ENCODE assay signal across 13 cellular contexts in genomic region chr7:69651101-69651590, GRCh38. TPM values are rescaled to one million over a fixed set of nuclear protein-coding genes. Genes with fewer than 3 reads are reported as not detected.
DNase-seq lines count a peak whose midpoint lies in the region; ATAC-seq and TF ChIP-seq lines count a peak whose summit lies in the region.
"Had no signal": no experiment of that assay in that cellular context is flagged by ENCODE, and none has a peak within 500 bp of the region (broad histone marks: within the 10 kb centered on the region; RNA-seq: fewer than 3 reads in every experiment).

No MANE protein-coding gene starts in this region.

- TF ChIP-seq POLR2A in uterus (IDR thresholded peaks at IDR 0.05): no peak

- no peak overlapping the region for H3K4me3 ChIP-seq in upper lobe of right lung
- no peak overlapping the region for H3K4me3 ChIP-seq in uterus
- H3K4me3 ChIP-seq: K562, skin epidermis had no signal

- H3K4me1 Mint-ChIP-seq in endothelial cell (ENCODE audit: unreplicated experiment): peaks cover 66% of the 10 kb centered on the region

- H3K9me3 Mint-ChIP-seq in endothelial cell (ENCODE audit: unreplicated experiment): no peaks in the 10 kb centered on the region

- H3K36me3 ChIP-seq in upper lobe of right lung: no peaks in the 10 kb centered on the region
- H3K36me3 ChIP-seq in uterus: no peaks in the 10 kb centered on the region

- no peak overlapping the region for H3K27ac ChIP-seq in upper lobe of right lung
- H3K27ac ChIP-seq in uterus: no peak overlapping the region
- H3K27ac ChIP-seq: skin epidermis had no signal

- H3K27me3 Mint-ChIP-seq in endothelial cell (ENCODE audit: unreplicated experiment): peaks cover 5% of the 10 kb centered on the region

- DNase-seq in stimulated activated CD8-positive, alpha-beta memory T cell treated with anti-CD3 and anti-CD28 coated beads, Interleukin-12 subunit alpha, Interleukin-12 subunit beta, amount 100 ng/mL, for 1 hour (ENCODE audit: low read depth): peak; percentile 6
- no peak for DNase-seq in stimulated activated CD8-positive, alpha-beta memory T cell treated with anti-CD3 and anti-CD28 coated beads, Interleukin-4, amount 100 ng/mL, for 48 hours
- DNase-seq in upper lobe of right lung: no peak
- DNase-seq in endothelial cell (ENCODE audit: low spot score): no peak
- no peak for DNase-seq in uterus
- DNase-seq in NCI-H1417 treated with DMSO at 0.1 percent for 48 hours (lab: John Stamatoyannopoulos, UW): no peak
- DNase-seq: mammary epithelial cell; OCI-M1; stimulated activated naive CD4-positive, alpha-beta T cell treated with Interleukin-2 at 50 U/mL for 16 hours had no signal

- no peak overlapping the region for H3K27ac Mint-ChIP-seq in endothelial cell (ENCODE audit: unreplicated experiment)

- peaks cover 23% of the 10 kb centered on the region for H3K4me1 ChIP-seq in upper lobe of right lung
- no peaks in the 10 kb centered on the region for H3K4me1 ChIP-seq in uterus

- H3K4me3 Mint-ChIP-seq in endothelial cell (ENCODE audit: unreplicated experiment): no peak overlapping the region

- H3K36me3 Mint-ChIP-seq in endothelial cell (ENCODE audit: low read depth, unreplicated experiment): peaks cover 7% of the 10 kb centered on the region

- TF ChIP-seq CTCF in upper lobe of right lung (IDR thresholded peaks at IDR 0.05) (no peak), endothelial cell (IDR thresholded peaks at IDR 0.05; ENCODE audit: unreplicated experiment) (no peak), uterus (IDR thresholded peaks at IDR 0.05) (no peak)

- H3K27me3 ChIP-seq in upper lobe of right lung: no peaks in the 10 kb centered on the region
- no peaks in the 10 kb centered on the region for H3K27me3 ChIP-seq in uterus

- H3K9me3 ChIP-seq in upper lobe of right lung (no peaks in the 10 kb centered on the region), uterus (no peaks in the 10 kb centered on the region)

- ATAC-seq in HG02588 (IDR thresholded peaks at IDR 0.05; ENCODE audit: unreplicated experiment): peak; percentile 79
- ATAC-seq in HG03469 (IDR thresholded peaks at IDR 0.05; ENCODE audit: unreplicated experiment): peak; percentile 74
- ATAC-seq in upper lobe of right lung: peak; percentile 56
- ATAC-seq: K562 had no signal

- intact Hi-C loops in upper lobe of right lung (cut with DNase I) (no loop called here), uterus (cut with DNase I; ENCODE audit: low total_unique reads) (no loop called here)

RNA-seq across cellular contexts. Expression of gene AUTS2, which starts 52.9 kb away (rescaled TPM):
- 56.0 TPM for total RNA-seq in upper lobe of right lung
- 103 TPM for total RNA-seq in endothelial cell (ENCODE audit: unreplicated experiment)
- 10 to 100 TPM; 10.5 to 58.2 (median 30.0) TPM for total RNA-seq in uterus
